19 cellular contexts compared by ENCODE assay signal in the genomic region with DNA sequence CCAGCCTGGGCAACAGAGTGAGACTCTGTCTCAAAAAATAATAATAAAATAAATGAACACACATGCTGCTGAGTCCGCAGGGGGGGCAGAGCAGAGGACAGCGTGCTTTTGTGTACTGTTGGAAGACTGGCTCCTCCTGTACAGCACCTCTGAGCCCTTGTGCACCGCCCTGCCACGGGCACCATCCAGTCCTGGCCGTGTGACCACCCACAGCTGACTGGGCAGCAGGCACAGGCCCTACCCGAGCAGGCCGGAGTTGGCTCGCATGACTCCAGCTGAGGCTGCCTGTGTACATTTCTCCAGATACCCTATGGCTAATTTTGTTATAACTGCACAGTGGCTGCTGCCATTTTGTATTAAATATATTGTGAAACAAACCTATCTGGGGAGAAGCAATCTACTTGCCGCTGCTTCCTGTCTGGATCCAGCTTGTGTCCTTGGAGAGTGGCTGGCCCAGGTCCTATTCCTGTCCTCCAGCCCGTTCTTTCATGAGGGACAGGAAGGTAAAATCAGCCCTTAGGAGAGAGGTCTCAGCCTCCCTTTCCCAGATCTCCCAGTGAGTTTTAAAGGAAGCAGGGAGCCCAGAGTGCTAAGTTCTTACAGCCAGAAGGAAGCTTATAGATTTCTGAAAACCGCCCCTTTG. TPM values are rescaled to one million over a fixed set of nuclear protein-coding genes. Genes with fewer than 3 reads are reported as not detected.
DNase-seq lines count a peak whose midpoint lies in the region; ATAC-seq, FAIRE-seq and TF ChIP-seq lines count a peak whose summit lies in the region.
"Had no signal": no experiment of that assay in that cellular context is flagged by ENCODE, and none has a peak within 500 bp of the region (broad histone marks: within the 10 kb centered on the region; RNA-seq: fewer than 3 reads in every experiment).

No MANE protein-coding gene starts in this region.

- H3K4me3 ChIP-seq in GM12878 (no peak overlapping the region), suprapubic skin (no peak overlapping the region)
- H3K4me3 ChIP-seq: lower lobe of right lung, upper lobe of left lung had no signal

- POLR2A ChIA-PET in GM12878 (lab: Charles Lee): interaction anchor here (0.9 kb wide), 1 partner anchor 14 kb away, joined by 3 read pairs; the partner anchor contains the start of gene IVD

- CTCF ChIA-PET in GM12878 (lab: Yijun Ruan, JAX): interaction anchor here (0.5 to 6.6 kb wide), 8 partner anchors 11 to 134 kb away, joined by 3 to 111 read pairs (median 6); partner anchors contain the start of genes CCDC9B and INAFM2
- CTCF ChIA-PET in activated naive CD4-positive, alpha-beta T cell treated with anti-CD3 and anti-CD28 coated beads for 36 hours (lab: Charles Lee): interaction anchor here (1.2 to 11.6 kb wide), 5 partner anchors 8 to 101 kb away, joined by 4 to 214 read pairs (median 13); partner anchors contain the start of gene CCDC9B

- in situ Hi-C loops in GM12878 (cut with MboI): loop anchor here (5.0 kb wide), 1 partner anchor 73 kb away; no protein-coding TSS in a partner anchor

- 0 out of 2 replicates have a peak, but pooled peaks have one; percentile 33 for TF ChIP-seq POLR2A in GM12878 (IDR thresholded peaks at IDR 0.05; ENCODE audit: low read depth, low read length)
- TF ChIP-seq POLR2A in suprapubic skin (IDR thresholded peaks at IDR 0.05): no peak

- no TSS peak for BruUV-seq in GM12878 (replicated peaks; lab: Mats Ljungman, UMichigan)

- H3K27ac Mint-ChIP-seq in activated naive CD4-positive, alpha-beta T cell treated with anti-CD3 and anti-CD28 coated beads for 36 hours: no peak overlapping the region
- H3K27ac Mint-ChIP-seq: activated CD4-positive, alpha-beta memory T cell treated with anti-CD3 and anti-CD28 coated beads for 36 hours; CD4-positive, alpha-beta T cell had no signal

- H3K4me3 Mint-ChIP-seq in activated naive CD4-positive, alpha-beta T cell treated with anti-CD3 and anti-CD28 coated beads for 36 hours: no peak overlapping the region
- H3K4me3 Mint-ChIP-seq: activated CD4-positive, alpha-beta memory T cell treated with anti-CD3 and anti-CD28 coated beads for 36 hours; CD4-positive, alpha-beta T cell; central memory CD8-positive, alpha-beta T cell; neural crest cell had no signal

- H3K79me2 ChIP-seq in GM12878 (ENCODE audit: control insufficient read depth, insufficient read depth, low read length): no peaks in the 10 kb centered on the region

- H3K27ac ChIP-seq in GM12878 (ENCODE audit: control insufficient read depth, insufficient read depth) (no peak overlapping the region), suprapubic skin (peak overlapping the region; percentile 39)
- H3K27ac ChIP-seq: lower lobe of right lung had no signal

- H3K27me3 Mint-ChIP-seq in activated naive CD4-positive, alpha-beta T cell treated with anti-CD3 and anti-CD28 coated beads for 36 hours (ENCODE audit: low read depth): no peaks in the 10 kb centered on the region
- H3K27me3 Mint-ChIP-seq: activated CD4-positive, alpha-beta memory T cell treated with anti-CD3 and anti-CD28 coated beads for 36 hours; CD4-positive, alpha-beta T cell; central memory CD8-positive, alpha-beta T cell had no signal

- DNase-seq in NCI-H2029 treated with DMSO at 0.1 percent for 48 hours (lab: John Stamatoyannopoulos, UW) (peak; percentile 22), NCI-H2029 (lab: John Stamatoyannopoulos, UW) (no peak), GM12878 (ENCODE audit: low read depth, low spot score) (no peak), left lobe of liver (ENCODE audit: low spot score) (peak; percentile 70), suprapubic skin (ENCODE audit: low spot score in 2 of 2) (no peak), GM03348 (ENCODE audit: low spot score) (no peak), DMS79 treated with DMSO at 0.1 percent for 48 hours (lab: John Stamatoyannopoulos, UW) (no peak)
- no peak for DNase-seq in activated naive CD4-positive, alpha-beta T cell treated with anti-CD3 and anti-CD28 coated beads for 36 hours
- DNase-seq: activated CD4-positive, alpha-beta memory T cell treated with anti-CD3 and anti-CD28 coated beads for 36 hours; CD4-positive, alpha-beta T cell; EL; foreskin fibroblast; HCEC 1CT; stimulated activated CD4-positive, alpha-beta T cell treated with anti-CD3 and anti-CD28 coated beads, Interleukin-4, amount 100 ng/mL, for 24 hours had no signal

- no peaks in the 10 kb centered on the region for H3K27me3 ChIP-seq in GM12878 (replicated peaks in 1 of 2; ENCODE audit: control insufficient read depth in 2 of 2, insufficient read depth in 2 of 2, low read length in 1 of 2)
- H3K27me3 ChIP-seq in suprapubic skin: no peaks in the 10 kb centered on the region
- H3K27me3 ChIP-seq: upper lobe of left lung had no signal

- H4K20me1 ChIP-seq in GM12878 (ENCODE audit: control insufficient read depth, insufficient read depth): no peaks in the 10 kb centered on the region

- no peaks in the 10 kb centered on the region for H3K9me3 Mint-ChIP-seq in activated naive CD4-positive, alpha-beta T cell treated with anti-CD3 and anti-CD28 coated beads for 36 hours
- H3K9me3 Mint-ChIP-seq: activated CD4-positive, alpha-beta memory T cell treated with anti-CD3 and anti-CD28 coated beads for 36 hours; CD4-positive, alpha-beta T cell; central memory CD8-positive, alpha-beta T cell; neural crest cell had no signal

- intact Hi-C loops in GM12878 (cut with micrococcal nuclease; ENCODE audit: unreplicated experiment): loop anchor here (5.0 kb wide), 1 partner anchor 143 kb away; no protein-coding TSS in a partner anchor
- intact Hi-C loops in activated naive CD4-positive, alpha-beta T cell treated with anti-CD3 and anti-CD28 coated beads for 36 hours (cut with micrococcal nuclease): no loop called here

- RAD21 ChIA-PET in GM12878 (lab: Charles Lee; ENCODE audit: unreplicated experiment): interaction anchor here (0.9 kb wide), 1 partner anchor 11 kb away, joined by 3 read pairs; no protein-coding TSS in a partner anchor

- no peaks in the 10 kb centered on the region for H3K4me1 Mint-ChIP-seq in activated naive CD4-positive, alpha-beta T cell treated with anti-CD3 and anti-CD28 coated beads for 36 hours (ENCODE audit: low read depth)
- H3K4me1 Mint-ChIP-seq: central memory CD8-positive, alpha-beta T cell; neural crest cell had no signal

- 75% methylated on average over 11 of the region's 11 CpGs for WGBS in GM12878 (ENCODE audit: insufficient coverage, insufficient replicate concordance, low lambda C conversion rate, missing lambda C conversion rate)
- WGBS in suprapubic skin: 69% methylated on average over 10 of the region's 11 CpGs

- no peak overlapping the region for H3K9ac ChIP-seq in GM12878 (ENCODE audit: control insufficient read depth, insufficient read depth, low read length)

- SMC1A ChIA-PET in GM12878 (lab: Charles Lee; ENCODE audit: uncharacterized antibody, unreplicated experiment): interaction anchor here (0.7 to 1.6 kb wide), 4 partner anchors 13 to 367 kb away, joined by 3 read pairs; no protein-coding TSS in a partner anchor

- H3K4me1 ChIP-seq in GM12878 (ENCODE audit: control insufficient read depth, insufficient read depth, low read length) (no peaks in the 10 kb centered on the region), suprapubic skin (peaks cover 19% of the 10 kb centered on the region)

- TF ChIP-seq CTCF in GM12878 (IDR thresholded peaks at IDR 0.05 in 2 of 3, conservative IDR thresholded peaks at IDR 0.05 in 1 of 3; ENCODE audit: control insufficient read depth in 2 of 3, extremely low read depth in 1 of 3, insufficient read depth in 1 of 3, low read depth in 3 of 3, low read length in 3 of 3) (no peak), suprapubic skin (IDR thresholded peaks at IDR 0.05) (no peak)

- H3K9me3 ChIP-seq in GM12878 (replicated peaks; ENCODE audit: control insufficient read depth, insufficient read depth, low read length) (no peaks in the 10 kb centered on the region), suprapubic skin (no peaks in the 10 kb centered on the region)
- H3K9me3 ChIP-seq: lower lobe of right lung, upper lobe of left lung had no signal

- H3K4me2 ChIP-seq in GM12878 (ENCODE audit: control insufficient read depth, insufficient read depth): no peak overlapping the region

- H3K36me3 ChIP-seq in GM12878 (ENCODE audit: control insufficient read depth in 2 of 2, insufficient read depth in 2 of 2, low read length in 1 of 2) (peaks cover 6 to 10% of the 10 kb centered on the region in 2 experiments; a peak in 3 of 4 replicates), suprapubic skin (peaks cover 23% of the 10 kb centered on the region)

- FAIRE-seq in GM12878 (lab: Jason Lieb, UNC): no peak
- FAIRE-seq: endometrium had no signal

- H2AFZ ChIP-seq in GM12878 (ENCODE audit: control insufficient read depth, low read depth, low read length): no peak overlapping the region

- H3K36me3 Mint-ChIP-seq in activated naive CD4-positive, alpha-beta T cell treated with anti-CD3 and anti-CD28 coated beads for 36 hours (ENCODE audit: low read depth): peaks cover 5% of the 10 kb centered on the region

- ATAC-seq in GM12878 (no peak), left lobe of liver (peak; percentile 57)

- TF ChIP-seq EP300 in GM12878 (IDR thresholded peaks at IDR 0.05; ENCODE audit: borderline replicate concordance in 1 of 2, control insufficient read depth in 1 of 2, low read depth in 2 of 2, low read length in 2 of 2): no peak
- no peak for TF ChIP-seq EP300 in suprapubic skin (IDR thresholded peaks at IDR 0.05)

- no peak for TF ChIP-seq RAD21 in GM12878 (IDR thresholded peaks at IDR 0.05; ENCODE audit: insufficient read depth, low read depth, low read length)

RNA-seq across cellular contexts. Expression of gene IVD, which starts 14.6 kb away (rescaled TPM):
- 115 and 119 TPM in 2 replicates for total RNA-seq in GM12878 (2013; cell fraction: nucleolus; rRNA removed)
- 31.4 and 32.5 TPM in 2 replicates for total RNA-seq in GM12878 (2014; rRNA removed)
- 23.3 and 25.3 TPM in 2 replicates for total RNA-seq in GM12878 (2014; rRNA removed; fragmentation: Illumina TruSeq; extraction: Trizol)
- total RNA-seq in GM12878 (2021): 49.2 and 51.7 TPM in 2 replicates
- 12.5 TPM for polyA plus RNA-seq in GM12878 (2011; ENCODE audit: low read depth)
- polyA plus RNA-seq in GM12878 (2011; rRNA removed): 50.4 and 50.8 TPM in 2 replicates
- 71.6 and 81.3 TPM in 2 replicates for polyA plus RNA-seq in GM12878 (2011; cell fraction: cytosol; rRNA removed)
- polyA plus RNA-seq in GM12878 (2011; cell fraction: nucleus; rRNA removed): 60.5 and 63.6 TPM in 2 replicates
- 23.5 and 29.0 TPM in 2 replicates for polyA plus RNA-seq in GM12878 (2012)
- polyA plus RNA-seq in GM12878 (2014; fragmentation: Illumina TruSeq; extraction: Trizol): 40.5 and 40.6 TPM in 2 replicates
- polyA plus RNA-seq in GM12878 (2014; fragmentation: Nextera tagmentation; extraction: Ambion mirVana): 1 to 10 TPM; 5.3 to 8.2 TPM
- polyA plus RNA-seq in GM12878 (2014; rRNA removed): 51.3 and 55.2 TPM in 2 replicates
- 10 to 100 TPM; 57.7 to 59.8 TPM for polyA plus RNA-seq in GM12878 (2016; fragmentation: Nextera tagmentation; extraction: Ambion mirVana)
- 52.2 and 73.8 TPM in 2 replicates for polyA minus RNA-seq in GM12878 (2011; rRNA and poly(A)+ RNA removed)
- 15.2 and 20.0 TPM in 2 replicates for polyA minus RNA-seq in GM12878 (2011; cell fraction: cytosol; rRNA and poly(A)+ RNA removed)
- 34.6 and 52.5 TPM in 2 replicates for polyA minus RNA-seq in GM12878 (2011; cell fraction: nucleus; rRNA and poly(A)+ RNA removed)
- total RNA-seq in left lobe of liver: 229 TPM
- total RNA-seq in suprapubic skin: 10 to 100 TPM in 2 of 4 donors, 1 to 10 TPM in 2; 7.7 to 18.3 (median 13.3) TPM
- 10 to 100 TPM; 33.1 to 34.1 TPM for total RNA-seq in activated naive CD4-positive, alpha-beta T cell treated with anti-CD3 and anti-CD28 coated beads for 36 hours

RNA-seq across cellular contexts. Expression of gene BAHD1, which starts 20.6 kb away (rescaled TPM):
- 23.1 and 25.6 TPM in 2 replicates for total RNA-seq in GM12878 (2013; cell fraction: nucleolus; rRNA removed)
- total RNA-seq in GM12878 (2014; rRNA removed) (9.0 and 11.7 TPM in 2 replicates), GM12878 (2014; rRNA removed; fragmentation: Illumina TruSeq; extraction: Trizol) (5.1 and 6.0 TPM in 2 replicates), GM12878 (2021) (21.7 and 21.8 TPM in 2 replicates), left lobe of liver (12.8 TPM), suprapubic skin (10 to 100 TPM; 16.8 to 24.6 (median 19.2) TPM)
- polyA plus RNA-seq in GM12878 (2011; ENCODE audit: low read depth): 7.0 TPM
- polyA plus RNA-seq in GM12878 (2011; rRNA removed) (4.5 and 5.6 TPM in 2 replicates), GM12878 (2014; fragmentation: Illumina TruSeq; extraction: Trizol) (5.3 and 9.6 TPM in 2 replicates), GM12878 (2014; fragmentation: Nextera tagmentation; extraction: Ambion mirVana) (under 1 TPM; 0.21 to 0.88 TPM), GM12878 (2014; rRNA removed) (11.3 and 13.5 TPM in 2 replicates), GM12878 (2016; fragmentation: Nextera tagmentation; extraction: Ambion mirVana) (1 to 10 TPM; 1.9 to 2.2 TPM)
- polyA plus RNA-seq in GM12878 (2011; cell fraction: cytosol; rRNA removed): 6.5 and 7.4 TPM in 2 replicates
- 16.6 and 21.8 TPM in 2 replicates for polyA plus RNA-seq in GM12878 (2011; cell fraction: nucleus; rRNA removed)
- polyA plus RNA-seq in GM12878 (2012): 13.0 and 15.3 TPM in 2 replicates
- polyA minus RNA-seq in GM12878 (2011; rRNA and poly(A)+ RNA removed): 5.5 and 9.1 TPM in 2 replicates
- polyA minus RNA-seq in GM12878 (2011; cell fraction: cytosol; rRNA and poly(A)+ RNA removed): 4.4 and 5.9 TPM in 2 replicates
- 4.8 and 8.2 TPM in 2 replicates for polyA minus RNA-seq in GM12878 (2011; cell fraction: nucleus; rRNA and poly(A)+ RNA removed)
- total RNA-seq in activated naive CD4-positive, alpha-beta T cell treated with anti-CD3 and anti-CD28 coated beads for 36 hours: 10 to 100 TPM in 1 of 2 experiments, 1 to 10 TPM in 1; 9.9 to 11.7 TPM

RNA-seq across cellular contexts. Expression of gene KNSTRN, which starts 37.7 kb away (rescaled TPM):
- total RNA-seq in GM12878 (2013; cell fraction: nucleolus; rRNA removed): 36.3 and 44.8 TPM in 2 replicates
- total RNA-seq in GM12878 (2014; rRNA removed) (50.3 and 51.7 TPM in 2 replicates), GM12878 (2014; rRNA removed; fragmentation: Illumina TruSeq; extraction: Trizol) (63.4 and 72.1 TPM in 2 replicates), GM12878 (2021) (38.1 and 39.4 TPM in 2 replicates), left lobe of liver (9.2 TPM), suprapubic skin (10 to 100 TPM; 13.5 to 24.3 (median 18.9) TPM)
- polyA plus RNA-seq in GM12878 (2011; ENCODE audit: low read depth): 13.4 TPM
- polyA plus RNA-seq in GM12878 (2011; rRNA removed) (35.5 and 51.2 TPM in 2 replicates), GM12878 (2014; fragmentation: Illumina TruSeq; extraction: Trizol) (57.5 and 60.4 TPM in 2 replicates), GM12878 (2014; fragmentation: Nextera tagmentation; extraction: Ambion mirVana) (10 to 100 TPM; 30.3 to 37.3 TPM), GM12878 (2014; rRNA removed) (41.8 and 42.6 TPM in 2 replicates), GM12878 (2016; fragmentation: Nextera tagmentation; extraction: Ambion mirVana) (10 to 100 TPM; 63.3 to 64.5 TPM)
- polyA plus RNA-seq in GM12878 (2011; cell fraction: cytosol; rRNA removed): 19.7 and 20.1 TPM in 2 replicates
- 17.5 and 24.4 TPM in 2 replicates for polyA plus RNA-seq in GM12878 (2011; cell fraction: nucleus; rRNA removed)
- 13.8 and 20.9 TPM in 2 replicates for polyA plus RNA-seq in GM12878 (2012)
- 38.5 and 53.4 TPM in 2 replicates for polyA minus RNA-seq in GM12878 (2011; rRNA and poly(A)+ RNA removed)
- 8.0 and 16.4 TPM in 2 replicates for polyA minus RNA-seq in GM12878 (2011; cell fraction: cytosol; rRNA and poly(A)+ RNA removed)
- polyA minus RNA-seq in GM12878 (2011; cell fraction: nucleus; rRNA and poly(A)+ RNA removed): 9.8 and 16.9 TPM in 2 replicates
- 10 to 100 TPM; 60.7 to 62.1 TPM for total RNA-seq in activated naive CD4-positive, alpha-beta T cell treated with anti-CD3 and anti-CD28 coated beads for 36 hours

RNA-seq across cellular contexts. Expression of gene CHST14, which starts 50.6 kb away (rescaled TPM):
- 4.1 and 5.4 TPM in 2 replicates for total RNA-seq in GM12878 (2013; cell fraction: nucleolus; rRNA removed)
- total RNA-seq in GM12878 (2014; rRNA removed) (6.0 and 6.8 TPM in 2 replicates), GM12878 (2014; rRNA removed; fragmentation: Illumina TruSeq; extraction: Trizol) (2.5 and 3.0 TPM in 2 replicates), GM12878 (2021) (12.8 and 13.6 TPM in 2 replicates), left lobe of liver (5.3 TPM), suprapubic skin (10 to 100 TPM in 1 of 4 donors, 1 to 10 TPM in 3; 6.9 to 13.6 (median 8.3) TPM)
- 5.2 TPM for polyA plus RNA-seq in GM12878 (2011; ENCODE audit: low read depth)
- polyA plus RNA-seq in GM12878 (2011; rRNA removed) (2.3 and 4.0 TPM in 2 replicates), GM12878 (2014; fragmentation: Illumina TruSeq; extraction: Trizol) (6.5 TPM in 2 replicates), GM12878 (2014; fragmentation: Nextera tagmentation; extraction: Ambion mirVana) (1 to 10 TPM; 1.3 to 2.8 TPM), GM12878 (2014; rRNA removed) (5.9 and 6.3 TPM in 2 replicates), GM12878 (2016; fragmentation: Nextera tagmentation; extraction: Ambion mirVana) (1 to 10 TPM; 7.5 to 9.1 TPM)
- polyA plus RNA-seq in GM12878 (2011; cell fraction: cytosol; rRNA removed): 5.8 and 6.2 TPM in 2 replicates
- polyA plus RNA-seq in GM12878 (2011; cell fraction: nucleus; rRNA removed): 4.2 and 5.8 TPM in 2 replicates
- polyA plus RNA-seq in GM12878 (2012): 8.3 and 9.3 TPM in 2 replicates
- 4.5 and 5.2 TPM in 2 replicates for polyA minus RNA-seq in GM12878 (2011; rRNA and poly(A)+ RNA removed)
- polyA minus RNA-seq in GM12878 (2011; cell fraction: cytosol; rRNA and poly(A)+ RNA removed): 3.4 and 4.7 TPM in 2 replicates
- 3.5 and 4.9 TPM in 2 replicates for polyA minus RNA-seq in GM12878 (2011; cell fraction: nucleus; rRNA and poly(A)+ RNA removed)
- 1 to 10 TPM; 4.4 to 4.6 TPM for total RNA-seq in activated naive CD4-positive, alpha-beta T cell treated with anti-CD3 and anti-CD28 coated beads for 36 hours

Comparison
In these comparisons a context has a peak if more than half of its experiments do, and no peak if none do; other contexts are left out.
1. DNase-seq: peak in NCI-H2029 treated with DMSO at 0.1 percent for 48 hours (single experiment) and left lobe of liver (single experiment); none in NCI-H2029 (single experiment), GM12878 (single experiment), suprapubic skin (0 of 2), activated naive CD4-positive, alpha-beta T cell treated with anti-CD3 and anti-CD28 coated beads for 36 hours (single experiment), GM03348 (single experiment) and DMS79 treated with DMSO at 0.1 percent for 48 hours (single experiment).